Comparison of ENCODE assay signal across 9 cellular contexts in genomic region chr4:26004290-26004689, GRCh38.
"Had no signal": no experiment of that assay in that cellular context is flagged by ENCODE, and none has a peak within 500 bp of the region (broad histone marks: within the 10 kb centered on the region; RNA-seq: fewer than 3 reads in every experiment).

No MANE protein-coding gene starts in this region.

- FAIRE-seq: H1, H54, HepG2 had no signal

- H3K4me3 Mint-ChIP-seq: GM23338, H9, IgD-negative memory B cell had no signal

- H3K27ac Mint-ChIP-seq: GM23338, H9, IgD-negative memory B cell had no signal

- H3K27ac ChIP-seq: HL-60 had no signal

- H3K4me1 Mint-ChIP-seq: IgD-negative memory B cell had no signal

- DNase-seq: H9, HCEC 1CT, KG1 had no signal

- H3K36me3 Mint-ChIP-seq: IgD-negative memory B cell had no signal

- ATAC-seq: GM23338, HepG2 had no signal

- H3K4me3 ChIP-seq: GM23338 had no signal
